In genomic region chr10:61391281-61391680, GRCh38 we compare ENCODE assay signal across 14 cellular contexts.
DNase-seq lines count a peak whose midpoint lies in the region; ATAC-seq and TF ChIP-seq lines count a peak whose summit lies in the region.
"Had no signal": no experiment of that assay in that cellular context is flagged by ENCODE, and none has a peak within 500 bp of the region (broad histone marks: within the 10 kb centered on the region; RNA-seq: fewer than 3 reads in every experiment).

No MANE protein-coding gene starts in this region.

- H3K27ac ChIP-seq in esophagus squamous epithelium (no peak overlapping the region), heart left ventricle (peak overlapping the region in 1 of 12 donors; percentile 73)
- H3K27ac ChIP-seq: WERI-Rb-1 had no signal

- H3K27me3 ChIP-seq in esophagus squamous epithelium: no peaks in the 10 kb centered on the region
- no peaks in the 10 kb centered on the region for H3K27me3 ChIP-seq in heart left ventricle
- no peaks in the 10 kb centered on the region for H3K27me3 ChIP-seq in BE2C
- H3K27me3 ChIP-seq: right lobe of liver had no signal

- H3K36me3 ChIP-seq in esophagus squamous epithelium (no peaks in the 10 kb centered on the region), heart left ventricle (no peaks in the 10 kb centered on the region), BE2C (no peaks in the 10 kb centered on the region)
- H3K36me3 ChIP-seq: right lobe of liver, WERI-Rb-1 had no signal

- DNase-seq in esophagus squamous epithelium (lab: John Stamatoyannopoulos, UW) (no peak), dermis blood vessel endothelial cell (no peak), heart left ventricle (no peak), BE2C (no peak)
- DNase-seq: aorta; effector CD8-positive, alpha-beta T cell; naive thymus-derived CD4-positive, alpha-beta T cell; NCI-H748 treated with DMSO at 0.1 percent for 48 hours; right lobe of liver; WERI-Rb-1 had no signal

- TF ChIP-seq POLR2A in esophagus squamous epithelium (IDR thresholded peaks at IDR 0.05) (no peak), heart left ventricle (IDR thresholded peaks at IDR 0.05) (no peak)

- H3K9me3 ChIP-seq in esophagus squamous epithelium (no peaks in the 10 kb centered on the region), heart left ventricle (peaks cover 0 to 6% (median 0%) of the 10 kb centered on the region in 12 donors), BE2C (no peaks in the 10 kb centered on the region)
- H3K9me3 ChIP-seq: right lobe of liver had no signal

- TF ChIP-seq CTCF in esophagus squamous epithelium (IDR thresholded peaks at IDR 0.05): no peak
- no peak for TF ChIP-seq CTCF in heart left ventricle (IDR thresholded peaks at IDR 0.05)
- TF ChIP-seq CTCF in BE2C (IDR thresholded peaks at IDR 0.05; ENCODE audit: low read depth, low read length): no peak

- ATAC-seq in GM18520 (IDR thresholded peaks at IDR 0.05; ENCODE audit: unreplicated experiment): peak; percentile 16
- peak; percentile 33 for ATAC-seq in GM21423 (IDR thresholded peaks at IDR 0.05; ENCODE audit: unreplicated experiment)
- ATAC-seq in HG02943 (IDR thresholded peaks at IDR 0.05; ENCODE audit: low read depth, unreplicated experiment): peak; percentile 36
- ATAC-seq in HG03565 (IDR thresholded peaks at IDR 0.05; ENCODE audit: unreplicated experiment): peak; percentile 15
- no peak for ATAC-seq in heart left ventricle
- ATAC-seq: naive thymus-derived CD4-positive, alpha-beta T cell had no signal

- H3K4me1 ChIP-seq in esophagus squamous epithelium: no peaks in the 10 kb centered on the region
- peaks cover 0 to 11% (median 0%) of the 10 kb centered on the region in 12 donors for H3K4me1 ChIP-seq in heart left ventricle
- H3K4me1 ChIP-seq in BE2C: no peaks in the 10 kb centered on the region
- H3K4me1 ChIP-seq: right lobe of liver had no signal

- WGBS in esophagus squamous epithelium, 2 donors: 72 to 81% methylated on average over 3 of the region's 3 CpGs
- 83 to 90% (median 85%) methylated on average over 3 of the region's 3 CpGs for WGBS in heart left ventricle, 4 donors

- H3K4me3 ChIP-seq in esophagus squamous epithelium: no peak overlapping the region
- no peak overlapping the region for H3K4me3 ChIP-seq in heart left ventricle
- H3K4me3 ChIP-seq in BE2C (ENCODE audit: low read depth, low read length): no peak overlapping the region
- H3K4me3 ChIP-seq: right lobe of liver had no signal

- intact Hi-C loops in esophagus squamous epithelium (cut with DNase I) (no loop called here), heart left ventricle (cut with DNase I) (no loop called here)

Comparison
In these comparisons a context has a peak if more than half of its experiments do, and no peak if none do; other contexts are left out.
1. ATAC-seq: peak in GM18520 (single experiment), GM21423 (single experiment), HG02943 (single experiment) and HG03565 (single experiment); none in heart left ventricle (0 of 4).